In genomic region chr6:50128420-50129005, GRCh38 we compare ENCODE assay signal across 8 cellular contexts.
DNase-seq lines count a peak whose midpoint lies in the region; ATAC-seq, FAIRE-seq and TF ChIP-seq lines count a peak whose summit lies in the region.

No MANE protein-coding gene starts in this region.

- POLR2A ChIA-PET in GM12878 (lab: Charles Lee) (no interaction called here), T-cell (lab: Charles Lee) (no interaction called here)

- no peaks in the 10 kb centered on the region for H3K4me1 Mint-ChIP-seq in T-cell

- FAIRE-seq in GM12878 (lab: Jason Lieb, UNC) = no peak

- no peak overlapping the region for H3K4ac ChIP-seq in mesendoderm (ENCODE audit: low read depth, low read length)

- H3K23ac ChIP-seq in mesendoderm (ENCODE audit: low read length) = no peak overlapping the region

- H3K79me1 ChIP-seq in mesendoderm (ENCODE audit: low read length) = no peaks in the 10 kb centered on the region

- TF ChIP-seq EP300 in GM12878 (IDR thresholded peaks at IDR 0.05; ENCODE audit: borderline replicate concordance in 1 of 2, control insufficient read depth in 1 of 2, low read depth in 2 of 2, low read length in 2 of 2) = no peak
- no peak for TF ChIP-seq EP300 in stomach (IDR thresholded peaks at IDR 0.05)

- TF ChIP-seq RAD21 in GM12878 (IDR thresholded peaks at IDR 0.05; ENCODE audit: insufficient read depth, low read depth, low read length) = peak; percentile 47

- H3K36me3 ChIP-seq in DND-41 (ENCODE audit: insufficient read depth, low read length) (no peaks in the 10 kb centered on the region), GM12878 (ENCODE audit: control insufficient read depth in 2 of 2, insufficient read depth in 2 of 2, low read length in 1 of 2) (no peaks in the 10 kb centered on the region), mesendoderm (ENCODE audit: control insufficient read depth, insufficient read depth, low read length) (no peaks in the 10 kb centered on the region), Peyer's patch (no peaks in the 10 kb centered on the region), stomach (no peaks in the 10 kb centered on the region)

- SMC1A ChIA-PET in GM12878 (lab: Charles Lee; ENCODE audit: uncharacterized antibody, unreplicated experiment) = interaction anchor here (0.5 to 1.4 kb wide), 8 partner anchors 12 to 1050 kb away, joined by 3 to 4 read pairs (median 3); no protein-coding TSS in a partner anchor

- ATAC-seq in DND-41 (ENCODE audit: insufficient read depth, low read depth) = no peak
- ATAC-seq in GM12878 = no peak
- ATAC-seq in T-cell (replicated peaks in 1 of 4) = no peak
- no peak for ATAC-seq in HG02588 (IDR thresholded peaks at IDR 0.05; ENCODE audit: unreplicated experiment)

- DNase-seq in DND-41 (no peak), GM12878 (ENCODE audit: low read depth, low spot score) (no peak), mesendoderm (peak; percentile 1), Peyer's patch (no peak), stomach (no peak), T-cell (no peak)

- H4K8ac ChIP-seq in mesendoderm (ENCODE audit: low read depth, low read length) = no peak overlapping the region

- H3K27me3 Mint-ChIP-seq in T-cell = no peaks in the 10 kb centered on the region

- H3K79me2 ChIP-seq in DND-41 (ENCODE audit: insufficient read depth, low read length) (no peaks in the 10 kb centered on the region), GM12878 (ENCODE audit: control insufficient read depth, insufficient read depth, low read length) (no peaks in the 10 kb centered on the region), mesendoderm (ENCODE audit: control insufficient read depth, insufficient read depth, low read length) (no peaks in the 10 kb centered on the region)

- H3K4me2 ChIP-seq in DND-41 (ENCODE audit: insufficient read depth, low read length) (no peak overlapping the region), GM12878 (ENCODE audit: control insufficient read depth, insufficient read depth) (no peak overlapping the region), mesendoderm (ENCODE audit: low read length) (no peak overlapping the region)

- BruUV-seq in GM12878 (replicated peaks; lab: Mats Ljungman, UMichigan) = no TSS peak

- H3K27ac Mint-ChIP-seq in T-cell = no peak overlapping the region

- H3K56ac ChIP-seq in mesendoderm (ENCODE audit: low read length) = no peak overlapping the region

- H3K4me3 ChIP-seq in DND-41 (ENCODE audit: low read depth in 1 of 2, low read length in 2 of 2) (no peak overlapping the region), GM12878 (no peak overlapping the region), mesendoderm (ENCODE audit: low read length) (no peak overlapping the region), Peyer's patch (no peak overlapping the region), stomach (no peak overlapping the region)

- H3K18ac ChIP-seq in mesendoderm (ENCODE audit: low read length) = no peak overlapping the region

- no peak overlapping the region for H2AK5ac ChIP-seq in mesendoderm (ENCODE audit: low read length)

- TF ChIP-seq CTCF in DND-41 (IDR thresholded peaks at IDR 0.05; ENCODE audit: borderline replicate concordance, extremely low read depth, low read length, poor library complexity, severe bottlenecking) (peak; percentile 45), LNCAP (IDR thresholded peaks at IDR 0.05) (peak; percentile 35; the same call in 1 of the 2 replicates), GM12878 (IDR thresholded peaks at IDR 0.05 in 2 of 3, conservative IDR thresholded peaks at IDR 0.05 in 1 of 3; ENCODE audit: control insufficient read depth in 2 of 3, extremely low read depth in 1 of 3, insufficient read depth in 1 of 3, low read depth in 3 of 3, low read length in 3 of 3) (peak in 2 of 3 experiments; percentile 22 to 35; a peak in 2 of 6 replicates), Peyer's patch (IDR thresholded peaks at IDR 0.05) (peak in 3 of 6 experiments; percentile 20 to 40 (median 20)), stomach (IDR thresholded peaks at IDR 0.05) (peak in 2 of 7 experiments; percentile 18 to 47)

- no peak overlapping the region for H2BK120ac ChIP-seq in mesendoderm (ENCODE audit: low read depth, low read length)

- no peak overlapping the region for H2BK5ac ChIP-seq in mesendoderm (ENCODE audit: low read length)

- RAD21 ChIA-PET in GM12878 (lab: Charles Lee; ENCODE audit: unreplicated experiment) = interaction anchor here (2.1 kb wide), 1 partner anchor 472 kb away, joined by 6 read pairs; no protein-coding TSS in a partner anchor

- H3K4me1 ChIP-seq in DND-41 (ENCODE audit: insufficient read depth, low read length) (no peaks in the 10 kb centered on the region), GM12878 (ENCODE audit: control insufficient read depth, insufficient read depth, low read length) (no peaks in the 10 kb centered on the region), mesendoderm (ENCODE audit: control insufficient read depth, low read depth, low read length) (no peaks in the 10 kb centered on the region), Peyer's patch (no peaks in the 10 kb centered on the region), stomach (no peaks in the 10 kb centered on the region)

- no peaks in the 10 kb centered on the region for H3K9me3 ChIP-seq in DND-41 (ENCODE audit: insufficient read depth, low read length, severe bottlenecking)
- no peaks in the 10 kb centered on the region for H3K9me3 ChIP-seq in GM12878 (replicated peaks; ENCODE audit: control insufficient read depth, insufficient read depth, low read length)
- no peaks in the 10 kb centered on the region for H3K9me3 ChIP-seq in Peyer's patch
- H3K9me3 ChIP-seq in stomach = no peaks in the 10 kb centered on the region

- 0% methylated on average over 2 of the region's 2 CpGs for WGBS in GM12878 (ENCODE audit: insufficient coverage, insufficient replicate concordance, low lambda C conversion rate, missing lambda C conversion rate)
- no CpG with 5 or more reads among the region's 2 CpGs for WGBS in mesendoderm (ENCODE audit: extremely low coverage, insufficient coverage, low lambda C conversion rate)
- 0 to 1% (median 0%) methylated on average over 2 of the region's 2 CpGs for WGBS in stomach, 5 donors

- H4K20me1 ChIP-seq in DND-41 (ENCODE audit: insufficient read depth, low read length) (no peaks in the 10 kb centered on the region), GM12878 (ENCODE audit: control insufficient read depth, insufficient read depth) (no peaks in the 10 kb centered on the region)

- intact Hi-C loops in GM12878 (cut with micrococcal nuclease; ENCODE audit: unreplicated experiment) (loop anchor here (2.0 to 5.0 kb wide), 2 partner anchors 474 to 664 kb away; no protein-coding TSS in a partner anchor), stomach (cut with DNase I; ENCODE audit: low total_unique reads) (loop anchor here (10.0 kb wide), 1 partner anchor 476 kb away; no protein-coding TSS in a partner anchor)

- no peaks in the 10 kb centered on the region for H3K36me3 Mint-ChIP-seq in T-cell

- H4K5ac ChIP-seq in mesendoderm (ENCODE audit: low read length) = no peak overlapping the region

- in situ Hi-C loops in GM12878 (cut with MboI) = loop anchor here (5.0 kb wide), 1 partner anchor 474 kb away; no protein-coding TSS in a partner anchor

- H3K9me3 Mint-ChIP-seq in T-cell = no peaks in the 10 kb centered on the region

- H2AFZ ChIP-seq in DND-41 (ENCODE audit: low read depth, low read length) (no peak overlapping the region), GM12878 (ENCODE audit: control insufficient read depth, low read depth, low read length) (no peak overlapping the region)

- H2BK15ac ChIP-seq in mesendoderm (replicated peaks; ENCODE audit: low read depth) = no peak overlapping the region

- no peak for TF ChIP-seq POLR2A in GM12878 (IDR thresholded peaks at IDR 0.05; ENCODE audit: low read depth, low read length)
- TF ChIP-seq POLR2A in Peyer's patch (IDR thresholded peaks at IDR 0.05) = no peak
- TF ChIP-seq POLR2A in stomach (IDR thresholded peaks at IDR 0.05) = no peak

- H3K9ac ChIP-seq in DND-41 (ENCODE audit: low read depth, low read length) = no peak overlapping the region
- no peak overlapping the region for H3K9ac ChIP-seq in GM12878 (ENCODE audit: control insufficient read depth, insufficient read depth, low read length)
- no peak overlapping the region for H3K9ac ChIP-seq in mesendoderm (ENCODE audit: low read length)

- no peak overlapping the region for H3K4me3 Mint-ChIP-seq in T-cell

- H3K27me3 ChIP-seq in DND-41 (ENCODE audit: insufficient read depth, low read length, poor library complexity) = no peaks in the 10 kb centered on the region
- H3K27me3 ChIP-seq in GM12878 (replicated peaks in 1 of 2; ENCODE audit: control insufficient read depth in 2 of 2, insufficient read depth in 2 of 2, low read length in 1 of 2) = no peaks in the 10 kb centered on the region
- no peaks in the 10 kb centered on the region for H3K27me3 ChIP-seq in mesendoderm (ENCODE audit: insufficient read depth, low read length, poor library complexity)
- no peaks in the 10 kb centered on the region for H3K27me3 ChIP-seq in Peyer's patch
- peaks cover 0 to 5% (median 0%) of the 10 kb centered on the region in 3 donors for H3K27me3 ChIP-seq in stomach

- CTCF ChIA-PET in GM12878 (lab: Yijun Ruan, JAX) (interaction anchor here (0.7 to 3.6 kb wide), 6 partner anchors 9 to 473 kb away, joined by 3 to 24 read pairs (median 4); no protein-coding TSS in a partner anchor), T-cell (lab: Charles Lee) (interaction anchor here (0.6 kb wide), 2 partner anchors 10 to 870 kb away, joined by 3 read pairs; no protein-coding TSS in a partner anchor)

- H3K27ac ChIP-seq in DND-41 (ENCODE audit: low read length) (no peak overlapping the region), GM12878 (ENCODE audit: control insufficient read depth, insufficient read depth) (no peak overlapping the region), mesendoderm (ENCODE audit: low read depth, low read length) (no peak overlapping the region), Peyer's patch (no peak overlapping the region), stomach (no peak overlapping the region)

TF ChIP-seq in GM12878, 131 proteins besides CTCF, POLR2A, EP300 and RAD21:
- TF ChIP-seq SMC3 (IDR thresholded peaks at IDR 0.05; ENCODE audit: borderline replicate concordance, low read length) (peak; percentile 18; the same call in 1 of the 2 replicates), IRF3 (IDR thresholded peaks at IDR 0.05) (no peak)
